ENCODE assay signal across 1 cellular context in the genomic region with DNA sequence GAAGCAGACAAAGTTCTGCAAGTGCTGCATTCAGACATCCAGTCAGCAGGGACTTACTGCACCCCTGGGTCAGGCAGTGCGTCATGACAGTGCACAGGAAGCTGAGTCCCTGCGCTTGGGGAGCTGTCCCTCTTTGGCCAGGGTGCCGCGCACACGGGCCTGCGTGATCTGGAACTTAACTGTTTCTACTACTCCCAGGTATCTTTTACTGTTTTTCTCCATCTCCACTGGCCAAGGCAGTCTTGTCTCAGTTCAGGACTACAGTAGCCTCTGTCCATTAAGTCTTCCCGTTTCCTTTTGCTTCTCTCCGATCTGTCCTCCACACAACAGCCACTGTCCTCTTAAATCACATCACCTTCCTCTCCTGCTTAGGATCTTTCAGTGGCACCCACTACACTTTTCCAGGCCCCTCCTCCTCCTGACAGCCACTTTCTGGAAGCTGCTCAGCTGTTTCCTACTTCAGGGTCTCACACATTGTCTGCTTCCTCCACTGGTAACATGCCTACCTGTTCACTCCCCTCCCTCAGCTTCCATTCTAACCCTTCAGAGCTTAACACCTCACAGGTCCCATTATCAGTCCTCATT.
TF ChIP-seq lines count a peak whose summit lies in the region.

No MANE protein-coding gene starts in this region.

TF ChIP-seq in HCT116, 20 proteins besides CTCF, POLR2A, EP300 and RAD21:
- TF ChIP-seq, protein P1, sequence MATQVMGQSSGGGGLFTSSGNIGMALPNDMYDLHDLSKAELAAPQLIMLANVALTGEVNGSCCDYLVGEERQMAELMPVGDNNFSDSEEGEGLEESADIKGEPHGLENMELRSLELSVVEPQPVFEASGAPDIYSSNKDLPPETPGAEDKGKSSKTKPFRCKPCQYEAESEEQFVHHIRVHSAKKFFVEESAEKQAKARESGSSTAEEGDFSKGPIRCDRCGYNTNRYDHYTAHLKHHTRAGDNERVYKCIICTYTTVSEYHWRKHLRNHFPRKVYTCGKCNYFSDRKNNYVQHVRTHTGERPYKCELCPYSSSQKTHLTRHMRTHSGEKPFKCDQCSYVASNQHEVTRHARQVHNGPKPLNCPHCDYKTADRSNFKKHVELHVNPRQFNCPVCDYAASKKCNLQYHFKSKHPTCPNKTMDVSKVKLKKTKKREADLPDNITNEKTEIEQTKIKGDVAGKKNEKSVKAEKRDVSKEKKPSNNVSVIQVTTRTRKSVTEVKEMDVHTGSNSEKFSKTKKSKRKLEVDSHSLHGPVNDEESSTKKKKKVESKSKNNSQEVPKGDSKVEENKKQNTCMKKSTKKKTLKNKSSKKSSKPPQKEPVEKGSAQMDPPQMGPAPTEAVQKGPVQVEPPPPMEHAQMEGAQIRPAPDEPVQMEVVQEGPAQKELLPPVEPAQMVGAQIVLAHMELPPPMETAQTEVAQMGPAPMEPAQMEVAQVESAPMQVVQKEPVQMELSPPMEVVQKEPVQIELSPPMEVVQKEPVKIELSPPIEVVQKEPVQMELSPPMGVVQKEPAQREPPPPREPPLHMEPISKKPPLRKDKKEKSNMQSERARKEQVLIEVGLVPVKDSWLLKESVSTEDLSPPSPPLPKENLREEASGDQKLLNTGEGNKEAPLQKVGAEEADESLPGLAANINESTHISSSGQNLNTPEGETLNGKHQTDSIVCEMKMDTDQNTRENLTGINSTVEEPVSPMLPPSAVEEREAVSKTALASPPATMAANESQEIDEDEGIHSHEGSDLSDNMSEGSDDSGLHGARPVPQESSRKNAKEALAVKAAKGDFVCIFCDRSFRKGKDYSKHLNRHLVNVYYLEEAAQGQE (IDR thresholded peaks at IDR 0.05; ENCODE audit: low read depth), result no peak
- TF ChIP-seq POLR2AphosphoS5 (IDR thresholded peaks at IDR 0.05; ENCODE audit: low read depth, low read length) (peak; percentile 100), JUND (IDR thresholded peaks at IDR 0.05) (no peak)
TF ChIP-seq in HCT116: peak in this region for 1.
